Comparison of ENCODE assay signal across 25 cellular contexts in the genomic region with DNA sequence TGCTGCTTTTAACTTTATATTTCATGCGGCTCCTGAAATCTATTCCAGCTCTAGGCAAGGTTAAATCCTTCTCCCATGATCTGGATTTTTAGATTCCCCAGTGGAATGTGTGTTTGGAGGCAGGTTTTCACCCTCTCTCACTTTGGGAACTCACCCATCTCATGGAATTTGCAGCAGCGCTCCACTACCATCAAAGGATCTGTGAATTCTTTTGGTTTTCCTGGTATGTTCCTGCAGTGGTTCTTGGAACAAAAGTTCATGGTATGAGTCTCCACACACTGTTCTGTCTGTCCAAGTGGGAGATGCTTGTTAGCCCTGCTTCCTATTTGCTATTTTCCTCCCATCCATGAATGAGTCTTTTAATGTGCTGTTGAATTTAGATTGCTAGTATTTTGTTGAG. TPM values are rescaled to one million over a fixed set of nuclear protein-coding genes. Genes with fewer than 3 reads are reported as not detected.
DNase-seq lines count a peak whose midpoint lies in the region; ATAC-seq, FAIRE-seq and TF ChIP-seq lines count a peak whose summit lies in the region.
"Had no signal": no experiment of that assay in that cellular context is flagged by ENCODE, and none has a peak within 500 bp of the region (broad histone marks: within the 10 kb centered on the region; RNA-seq: fewer than 3 reads in every experiment).

No MANE protein-coding gene starts in this region.

- no peak for TF ChIP-seq CTCF in fibroblast of pulmonary artery (IDR thresholded peaks at IDR 0.05; ENCODE audit: low read length, missing control alignments)
- no peak for TF ChIP-seq CTCF in osteocyte (IDR thresholded peaks at IDR 0.05)
- TF ChIP-seq CTCF in HepG2 (CRISPR knock-in tag; IDR thresholded peaks at IDR 0.05), result no peak

- no peaks in the 10 kb centered on the region for H3K9me3 ChIP-seq in HepG2 (ENCODE audit: low read length)
- H3K9me3 ChIP-seq: SK-N-SH had no signal

- H3K27ac Mint-ChIP-seq in osteocyte (ENCODE audit: unreplicated experiment), result peak overlapping the region; percentile 45
- H3K27ac Mint-ChIP-seq: CD8-positive, alpha-beta memory T cell had no signal

- 91% methylated on average over 2 of the region's 2 CpGs for WGBS in HepG2 (ENCODE audit: low lambda C conversion rate)

- no peak for FAIRE-seq in H54 (lab: Jason Lieb, UNC)
- no peak for FAIRE-seq in HepG2 (lab: Jason Lieb, UNC)
- FAIRE-seq: GM18507, GM19239 had no signal

- in situ Hi-C loops in HepG2 (cut with HindIII; ENCODE audit: extremely low pct_ligation_motif_present, low pct_unique_long_range_greater_than_20kb), result no loop called here

- peaks cover 17% of the 10 kb centered on the region for H3K4me1 ChIP-seq in HepG2 (ENCODE audit: insufficient read depth, low read length)

- intact Hi-C loops in HepG2 (cut with micrococcal nuclease; ENCODE audit: unreplicated experiment), result no loop called here

- H3K27ac ChIP-seq in HepG2 (ENCODE audit: extremely low read length, insufficient read depth, low read length), result no peak overlapping the region
- H3K27ac ChIP-seq: C4-2B had no signal

- peaks cover 9% of the 10 kb centered on the region for H3K36me3 Mint-ChIP-seq in osteocyte (ENCODE audit: unreplicated experiment)

- TF ChIP-seq POLR2A in H54 (IDR thresholded peaks at IDR 0.05; ENCODE audit: low read depth, low read length), result no peak
- no peak for TF ChIP-seq POLR2A in HepG2 (IDR thresholded peaks at IDR 0.05; ENCODE audit: insufficient read depth in 1 of 2, low read depth in 2 of 2, low read length in 2 of 2)

- H2AFZ ChIP-seq in HepG2 (ENCODE audit: low read length), result no peak overlapping the region

- H3K9ac ChIP-seq in HepG2 (ENCODE audit: insufficient read depth, low read depth, low read length), result no peak overlapping the region
- H3K9ac ChIP-seq: SK-N-SH had no signal

- H3K27me3 ChIP-seq in HepG2 (ENCODE audit: control insufficient read depth in 1 of 2, insufficient read depth in 2 of 2, low read length in 2 of 2), result no peaks in the 10 kb centered on the region

- H3K9me3 Mint-ChIP-seq in osteocyte (ENCODE audit: unreplicated experiment), result peaks cover 31% of the 10 kb centered on the region

- POLR2A ChIA-PET in HepG2 (lab: Yijun Ruan, JAX), result no interaction called here

- CTCF ChIA-PET in HepG2 (lab: Yijun Ruan, JAX; ENCODE audit: low intra/inter-chr PET ratio, low total read pairs), result no interaction called here

- H3K27me3 Mint-ChIP-seq in osteocyte (ENCODE audit: unreplicated experiment), result no peaks in the 10 kb centered on the region

- H3K4me3 Mint-ChIP-seq in osteocyte (ENCODE audit: unreplicated experiment), result peak overlapping the region; percentile 14
- H3K4me3 Mint-ChIP-seq: CD8-positive, alpha-beta memory T cell had no signal

- ATAC-seq in HepG2, result no peak
- ATAC-seq: Panc1 had no signal

- no peak overlapping the region for H3K4me2 ChIP-seq in HepG2 (ENCODE audit: low read depth, low read length)
- H3K4me2 ChIP-seq: SK-N-SH had no signal

- no peak for TF ChIP-seq EP300 in HepG2 (IDR thresholded peaks at IDR 0.05; ENCODE audit: low read depth in 2 of 2, low read length in 2 of 2)
- no peak for TF ChIP-seq EP300 in HepG2 (CRISPR knock-in tag; IDR thresholded peaks at IDR 0.05; ENCODE audit: borderline replicate concordance)

- no peaks in the 10 kb centered on the region for H4K20me1 ChIP-seq in HepG2 (ENCODE audit: insufficient read depth, low read length)

- peaks cover 20% of the 10 kb centered on the region for H3K79me2 ChIP-seq in HepG2 (ENCODE audit: insufficient read depth, low read length)

- H3K4me1 Mint-ChIP-seq in osteocyte (ENCODE audit: unreplicated experiment), result peaks cover 15% of the 10 kb centered on the region

- no peaks in the 10 kb centered on the region for H3K36me3 ChIP-seq in HepG2 (replicated peaks in 1 of 2; ENCODE audit: control insufficient read depth in 1 of 2, insufficient read depth in 2 of 2, low read length in 2 of 2)

- no TSS peak for BruUV-seq in HepG2 (replicated peaks; lab: Mats Ljungman, UMichigan)

- TF ChIP-seq RAD21 in HepG2 (CRISPR knock-in tag; IDR thresholded peaks at IDR 0.05), result no peak

- peak; percentile 40 for DNase-seq in EH (ENCODE audit: low read depth)
- peak; percentile 71 for DNase-seq in astrocyte of the hippocampus (ENCODE audit: low read depth, low spot score)
- peak; percentile 26 for DNase-seq in fibroblast of pulmonary artery (ENCODE audit: low read depth)
- DNase-seq in osteocyte (ENCODE audit: extremely low spot score, unreplicated experiment), result no peak
- DNase-seq in H54 (ENCODE audit: insufficient read length, low spot score), result no peak
- no peak for DNase-seq in NOMO-1 (lab: John Stamatoyannopoulos, UW; ENCODE audit: unreplicated experiment in 2 of 2)
- DNase-seq in HepG2 (ENCODE audit: low spot score), result no peak
- DNase-seq: 8988T; Calu3; CD8-positive, alpha-beta memory T cell; DMS153; GDM1; H7; KG1; NCI-H1105 treated with DMSO at 0.1 percent for 48 hours; NCI-H2029 treated with DMSO at 0.1 percent for 48 hours; NCI-H226; NCI-H510A treated with DMSO at 0.1 percent for 48 hours; NCI-H748 treated with DMSO at 0.1 percent for 48 hours; SIG-M5; SK-N-SH had no signal

- H3K4me3 ChIP-seq in fibroblast of pulmonary artery (replicated peaks; ENCODE audit: low read depth, low read length), result no peak overlapping the region
- no peak overlapping the region for H3K4me3 ChIP-seq in HepG2 (replicated peaks in 1 of 3; ENCODE audit: insufficient read depth in 1 of 3, low read depth in 2 of 3, low read length in 3 of 3)

TF ChIP-seq in HepG2, 621 proteins besides CTCF, POLR2A, EP300 and RAD21:
- no peak for TF ChIP-seq MEF2D (CRISPR knock-in tag; IDR thresholded peaks at IDR 0.05)
- TF ChIP-seq, protein P1, sequence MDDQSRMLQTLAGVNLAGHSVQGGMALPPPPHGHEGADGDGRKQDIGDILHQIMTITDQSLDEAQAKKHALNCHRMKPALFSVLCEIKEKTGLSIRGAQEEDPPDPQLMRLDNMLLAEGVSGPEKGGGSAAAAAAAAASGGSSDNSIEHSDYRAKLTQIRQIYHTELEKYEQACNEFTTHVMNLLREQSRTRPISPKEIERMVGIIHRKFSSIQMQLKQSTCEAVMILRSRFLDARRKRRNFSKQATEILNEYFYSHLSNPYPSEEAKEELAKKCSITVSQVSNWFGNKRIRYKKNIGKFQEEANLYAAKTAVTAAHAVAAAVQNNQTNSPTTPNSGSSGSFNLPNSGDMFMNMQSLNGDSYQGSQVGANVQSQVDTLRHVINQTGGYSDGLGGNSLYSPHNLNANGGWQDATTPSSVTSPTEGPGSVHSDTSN (CRISPR knock-in tag; IDR thresholded peaks at IDR 0.05; ENCODE audit: borderline replicate concordance), result no peak
- TF ChIP-seq NR2F6 (IDR thresholded peaks at IDR 0.05), result no peak
- no peak for TF ChIP-seq NR2F6 (CRISPR knock-in tag; IDR thresholded peaks at IDR 0.05)
- TF ChIP-seq, protein P2, sequence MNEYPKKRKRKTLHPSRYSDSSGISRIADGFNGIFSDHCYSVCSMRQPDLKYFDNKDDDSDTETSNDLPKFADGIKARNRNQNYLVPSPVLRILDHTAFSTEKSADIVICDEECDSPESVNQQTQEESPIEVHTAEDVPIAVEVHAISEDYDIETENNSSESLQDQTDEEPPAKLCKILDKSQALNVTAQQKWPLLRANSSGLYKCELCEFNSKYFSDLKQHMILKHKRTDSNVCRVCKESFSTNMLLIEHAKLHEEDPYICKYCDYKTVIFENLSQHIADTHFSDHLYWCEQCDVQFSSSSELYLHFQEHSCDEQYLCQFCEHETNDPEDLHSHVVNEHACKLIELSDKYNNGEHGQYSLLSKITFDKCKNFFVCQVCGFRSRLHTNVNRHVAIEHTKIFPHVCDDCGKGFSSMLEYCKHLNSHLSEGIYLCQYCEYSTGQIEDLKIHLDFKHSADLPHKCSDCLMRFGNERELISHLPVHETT (CRISPR knock-in tag; conservative IDR thresholded peaks at IDR 0.05), result no peak
- no peak for TF ChIP-seq ZNF713 (CRISPR knock-in tag; IDR thresholded peaks at IDR 0.05)
- no peak for TF ChIP-seq KDM3A (CRISPR knock-in tag; IDR thresholded peaks at IDR 0.05; ENCODE audit: low read depth)
- TF ChIP-seq ERF (CRISPR knock-in tag; IDR thresholded peaks at IDR 0.05), result no peak
- no peak for TF ChIP-seq ZFYVE20 (CRISPR knock-in tag; IDR thresholded peaks at IDR 0.05; ENCODE audit: borderline replicate concordance, low read depth)
- no peak for TF ChIP-seq GABPB1 (CRISPR knock-in tag; IDR thresholded peaks at IDR 0.05)
- TF ChIP-seq ZZZ3 (CRISPR knock-in tag; IDR thresholded peaks at IDR 0.05; ENCODE audit: borderline replicate concordance), result no peak

RNA-seq across cellular contexts. Expression of a gene that starts 14.0 kb away (rescaled TPM):
- total RNA-seq in osteocyte, result 19.5 and 19.7 TPM in 2 replicates
- total RNA-seq in HepG2 (2016; rRNA removed; fragmentation: Illumina TruSeq; extraction: Trizol), result 13.9 and 28.0 TPM in 2 replicates
- 6.0 and 6.2 TPM in 2 replicates for total RNA-seq in HepG2 (2016; cell fraction: cytosol; rRNA removed; fragmentation: Illumina TruSeq; extraction: Trizol; ENCODE audit: low read depth)
- total RNA-seq in HepG2 (2016; cell fraction: insoluble cytoplasmic fraction; rRNA removed; fragmentation: Illumina TruSeq; extraction: Trizol), result 14.5 and 27.0 TPM in 2 replicates
- total RNA-seq in HepG2 (2016; cell fraction: membrane; rRNA removed; fragmentation: Illumina TruSeq; extraction: Trizol), result 4.4 and 5.0 TPM in 2 replicates
- 9.6 and 12.3 TPM in 2 replicates for total RNA-seq in HepG2 (2016; cell fraction: nucleus; rRNA removed; fragmentation: Illumina TruSeq; extraction: Trizol)
- polyA plus RNA-seq in HepG2 (2011; rRNA removed), result 5.3 and 7.3 TPM in 2 replicates
- 2.6 and 4.3 TPM in 2 replicates for polyA plus RNA-seq in HepG2 (2011; cell fraction: cytosol; rRNA removed)
- polyA plus RNA-seq in HepG2 (2011; cell fraction: nucleus; rRNA removed), result 2.9 and 3.3 TPM in 2 replicates
- polyA plus RNA-seq in HepG2 (2012), result 7.8 and 9.6 TPM in 2 replicates
- polyA plus RNA-seq in HepG2 (2016; cell fraction: cytosol; fragmentation: Illumina TruSeq; extraction: Trizol; ENCODE audit: low read depth), result 1.9 and 2.5 TPM in 2 replicates
- polyA plus RNA-seq in HepG2 (2016; cell fraction: insoluble cytoplasmic fraction; fragmentation: Illumina TruSeq; extraction: Trizol; ENCODE audit: low read depth), result 18.7 and 22.2 TPM in 2 replicates
- 2.0 and 2.8 TPM in 2 replicates for polyA plus RNA-seq in HepG2 (2016; cell fraction: membrane; fragmentation: Illumina TruSeq; extraction: Trizol; ENCODE audit: low read depth)
- polyA plus RNA-seq in HepG2 (2016; cell fraction: nucleus; fragmentation: Illumina TruSeq; extraction: Trizol; ENCODE audit: insufficient read depth, low read depth), result 9.0 and 11.5 TPM in 2 replicates
- 2.7 and 10.9 TPM in 2 replicates for polyA minus RNA-seq in HepG2 (2011; rRNA and poly(A)+ RNA removed; ENCODE audit: low replicate concordance)
- 5.8 and 8.5 TPM in 2 replicates for polyA minus RNA-seq in HepG2 (2011; cell fraction: cytosol; rRNA and poly(A)+ RNA removed)
- polyA minus RNA-seq in HepG2 (2011; cell fraction: nucleus; rRNA and poly(A)+ RNA removed), result 8.4 and 10.7 TPM in 2 replicates

Comparison
In these comparisons a context has a peak if more than half of its experiments do, and no peak if none do; other contexts are left out.
1. DNase-seq: peak in EH (single experiment), astrocyte of the hippocampus (single experiment) and fibroblast of pulmonary artery (single experiment); none in osteocyte (single experiment), H54 (single experiment), NOMO-1 (0 of 2) and HepG2 (single experiment).